Comparison of ENCODE assay signal across 9 cellular contexts in the genomic region with DNA sequence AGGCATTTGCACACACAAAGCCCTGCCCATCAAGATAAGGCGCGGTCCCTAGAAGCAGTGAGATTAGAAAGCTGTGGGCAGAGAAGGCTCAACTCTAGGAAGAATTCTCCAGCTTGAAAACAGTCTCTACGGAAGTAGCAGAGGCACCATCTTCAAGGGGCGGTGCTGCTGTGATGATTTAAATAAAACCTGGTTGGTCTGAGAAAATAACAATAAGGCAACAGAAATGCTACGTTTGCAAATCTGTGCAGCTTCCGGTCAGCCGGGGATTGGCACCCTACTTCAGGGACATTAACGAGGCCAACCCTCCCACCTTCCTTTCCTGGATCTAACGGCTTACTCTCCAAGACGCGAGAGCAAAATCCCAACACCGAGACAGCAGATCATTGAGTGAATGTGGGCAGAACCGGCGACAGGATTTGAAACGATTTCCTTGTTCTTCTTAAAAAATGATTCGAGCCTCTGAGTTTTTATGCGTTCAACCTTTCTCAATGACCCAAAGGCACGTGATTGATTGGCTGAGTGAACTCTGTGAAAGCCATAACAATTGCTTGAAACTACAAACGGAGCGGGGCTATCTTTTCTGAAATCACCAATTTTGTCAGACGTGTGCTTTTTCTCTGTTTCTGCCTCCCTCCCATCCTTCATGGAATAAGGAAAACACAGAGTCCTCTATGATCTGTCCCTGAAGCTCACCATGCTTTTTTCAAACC.
DNase-seq lines count a peak whose midpoint lies in the region; ATAC-seq and TF ChIP-seq lines count a peak whose summit lies in the region.
"Had no signal": no experiment of that assay in that cellular context is flagged by ENCODE, and none has a peak within 500 bp of the region (broad histone marks: within the 10 kb centered on the region; RNA-seq: fewer than 3 reads in every experiment).

No MANE protein-coding gene starts in this region.

- no peaks in the 10 kb centered on the region for H3K36me3 ChIP-seq in iPS-15b (ENCODE audit: control insufficient read depth, insufficient read depth, low read length)

- H3K9me3 Mint-ChIP-seq in activated naive CD8-positive, alpha-beta T cell (ENCODE audit: low read depth), result no peaks in the 10 kb centered on the region

- peaks cover 10% of the 10 kb centered on the region for H3K4me1 Mint-ChIP-seq in activated naive CD8-positive, alpha-beta T cell (ENCODE audit: low read depth)

- TF ChIP-seq CTCF in retinal pigment epithelial cell (conservative IDR thresholded peaks at IDR 0.05; ENCODE audit: low read depth, low read length), result no peak
- no peak for TF ChIP-seq CTCF in GM13976 (IDR thresholded peaks at IDR 0.05; ENCODE audit: borderline replicate concordance, control extremely low read depth, extremely low read depth, insufficient read depth, missing control alignments)

- H3K27me3 Mint-ChIP-seq in activated naive CD8-positive, alpha-beta T cell, result peaks cover 29% of the 10 kb centered on the region

- DNase-seq in retinal pigment epithelial cell (ENCODE audit: low read depth) (no peak), NCI-H2081 treated with DMSO at 0.1 percent for 48 hours (lab: John Stamatoyannopoulos, UW) (no peak), mesenteric fat pad (ENCODE audit: low spot score) (no peak), GM13976 (ENCODE audit: low spot score) (no peak)

- no peak overlapping the region for H3K9ac ChIP-seq in iPS-15b (ENCODE audit: low read depth, low read length)

- no peaks in the 10 kb centered on the region for H3K4me1 ChIP-seq in iPS-15b (ENCODE audit: control insufficient read depth, insufficient read depth, low read length)

- no peaks in the 10 kb centered on the region for H3K36me3 Mint-ChIP-seq in activated naive CD8-positive, alpha-beta T cell

- ATAC-seq in GM18511 (IDR thresholded peaks at IDR 0.05; ENCODE audit: unreplicated experiment), result peak; percentile 62
- ATAC-seq in GM21737 (IDR thresholded peaks at IDR 0.05; ENCODE audit: unreplicated experiment), result no peak
- ATAC-seq: GM12878 had no signal

- H3K4me3 ChIP-seq in iPS-15b (ENCODE audit: low read depth, low read length) (peak overlapping the region; percentile 24), retinal pigment epithelial cell (ENCODE audit: low read length) (peak overlapping the region; percentile 51)
- H3K4me3 ChIP-seq: GM12878 had no signal

- H3K27ac Mint-ChIP-seq in activated naive CD8-positive, alpha-beta T cell, result no peak overlapping the region

- no peaks in the 10 kb centered on the region for H3K9me3 ChIP-seq in iPS-15b (ENCODE audit: control insufficient read depth, insufficient read depth, low read length)

- H3K4me3 Mint-ChIP-seq in activated naive CD8-positive, alpha-beta T cell, result peak overlapping the region; percentile 58

- no peaks in the 10 kb centered on the region for H3K27me3 ChIP-seq in iPS-15b (ENCODE audit: control insufficient read depth, insufficient read depth, low read length)

- in situ Hi-C loops in GM13976 (cut with MboI; ENCODE audit: low sequenced_read_pairs, unreplicated experiment), result no loop called here
